Comparison of ENCODE assay signal across 9 cellular contexts in the genomic region with DNA sequence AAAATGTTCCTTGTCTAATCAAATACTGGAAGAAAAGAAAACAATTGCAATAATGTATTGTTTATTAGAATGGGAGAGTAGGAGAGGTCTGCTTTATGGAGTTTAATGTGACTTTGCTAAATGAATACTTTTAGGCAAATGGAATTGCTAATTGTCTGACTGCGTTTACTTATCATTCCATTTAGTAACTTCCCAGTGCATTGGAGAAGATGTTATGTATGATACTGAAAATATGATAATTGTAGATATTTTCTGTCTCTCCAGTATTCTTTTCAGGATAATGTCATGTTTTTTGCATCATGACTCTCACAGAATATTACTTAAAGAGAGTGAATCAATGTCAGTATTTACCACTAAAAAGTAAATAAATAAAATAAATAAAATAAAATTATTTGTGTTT. TPM values are rescaled to one million over a fixed set of nuclear protein-coding genes. Genes with fewer than 3 reads are reported as not detected.
"Had no signal": no experiment of that assay in that cellular context is flagged by ENCODE, and none has a peak within 500 bp of the region (broad histone marks: within the 10 kb centered on the region; RNA-seq: fewer than 3 reads in every experiment).

No MANE protein-coding gene starts in this region.

- FAIRE-seq: H1, H54, HTR-8/SVneo, K562 had no signal

- H3K4me2 ChIP-seq: GM23338 had no signal

- ATAC-seq: GM23338, K562 had no signal

- H3K4me3 ChIP-seq: GM23338, K562 had no signal

- DNase-seq: H9, HCEC 1CT, IMR-90 had no signal

- H2AFZ ChIP-seq: GM23338 had no signal

RNA-seq across cellular contexts. Expression of gene ERBB4, which starts 8.1 kb away (rescaled TPM):
- total RNA-seq: HT-29, IMR-90, K562 had no signal
- polyA plus RNA-seq: IMR-90, K562 had no signal
